Comparison of ENCODE assay signal across 17 cellular contexts in genomic region chr13:77985866-77986636, GRCh38.
A peak's percentile ranks its signal among the peaks of the same experiment; 100 is the strongest.
DNase-seq lines count a peak whose midpoint lies in the region; ATAC-seq, FAIRE-seq and TF ChIP-seq lines count a peak whose summit lies in the region.
"Had no signal": no experiment of that assay in that cellular context is flagged by ENCODE, and none has a peak within 500 bp of the region (broad histone marks: within the 10 kb centered on the region; RNA-seq: fewer than 3 reads in every experiment).

No MANE protein-coding gene starts in this region.

- no peak overlapping the region for H3K4me3 Mint-ChIP-seq in osteocyte (ENCODE audit: unreplicated experiment)
- H3K4me3 Mint-ChIP-seq: H9 had no signal

- H3F3A ChIP-seq in GM23248 (ENCODE audit: insufficient read depth), result no peaks in the 10 kb centered on the region

- H3K4me2 ChIP-seq in GM23248 (ENCODE audit: unreplicated experiment), result no peak overlapping the region
- H3K4me2 ChIP-seq: BLaER1 treated with 17β-estradiol and CSF1 and Interleukin-3, amounts not matched to agents 10 nM and 100 nM had no signal

- ATAC-seq in heart left ventricle (peak; percentile 59 to 85 (median 68)), sciatic nerve (peak; percentile 85)

- TF ChIP-seq POLR2A in heart left ventricle (IDR thresholded peaks at IDR 0.05), result no peak

- in situ Hi-C loops in GM23248 (cut with MboI), result no loop called here

- peak; percentile 6 for DNase-seq in GM23248
- peak; percentile 0 for DNase-seq in RCC 7860 (ENCODE audit: low spot score)
- DNase-seq in heart left ventricle, result peak in 2 of 5 donors; percentile 21 to 25
- no peak for DNase-seq in sciatic nerve (ENCODE audit: low spot score)
- DNase-seq in osteocyte (ENCODE audit: extremely low spot score, unreplicated experiment), result no peak
- DNase-seq in HK-2 (ENCODE audit: unreplicated experiment), result no peak
- DNase-seq in kidney, result no peak
- DNase-seq: H9, MM.1S, NCI-H1092, NCI-H1694, NCI-H774, OCI-M1, RPMI8226 had no signal

- no peak overlapping the region for H3K27ac Mint-ChIP-seq in osteocyte (ENCODE audit: unreplicated experiment)
- H3K27ac Mint-ChIP-seq: H9 had no signal

- no peaks in the 10 kb centered on the region for H3K79me2 ChIP-seq in GM23248 (ENCODE audit: insufficient read depth)

- 48 to 50% methylated on average over 3 of the region's 3 CpGs for WGBS in GM23248 (ENCODE audit: low coverage in 1 of 2, low lambda C conversion rate in 2 of 2, missing lambda C conversion rate in 2 of 2), 2 experiments
- 47 to 57% (median 51%) methylated on average over 3 of the region's 3 CpGs for WGBS in heart left ventricle, 4 donors

- TF ChIP-seq CTCF in heart left ventricle (IDR thresholded peaks at IDR 0.05) (no peak), osteocyte (IDR thresholded peaks at IDR 0.05) (no peak), kidney (IDR thresholded peaks at IDR 0.05; ENCODE audit: borderline replicate concordance, extremely low read depth, insufficient read depth) (no peak)

- H3K27me3 ChIP-seq in GM23248 (replicated peaks; ENCODE audit: insufficient read depth) (no peaks in the 10 kb centered on the region), heart left ventricle (no peaks in the 10 kb centered on the region)
- H3K27me3 ChIP-seq: BLaER1 treated with 17β-estradiol and CSF1 and Interleukin-3, amounts not matched to agents 10 nM and 100 nM; SJCRH30 had no signal

- H3K27me3 Mint-ChIP-seq in osteocyte (ENCODE audit: unreplicated experiment), result peaks cover 3% of the 10 kb centered on the region

- H3K4me1 ChIP-seq in GM23248 (ENCODE audit: insufficient read depth) (peaks cover 4% of the 10 kb centered on the region), heart left ventricle (peaks cover 0 to 28% (median 7%) of the 10 kb centered on the region in 12 donors), kidney (ENCODE audit: control insufficient read depth in 1 of 2, insufficient read depth in 1 of 2, low read depth in 1 of 2, low read length in 2 of 2) (no peaks in the 10 kb centered on the region)
- H3K4me1 ChIP-seq: BLaER1 treated with 17β-estradiol and CSF1 and Interleukin-3, amounts not matched to agents 10 nM and 100 nM; SJCRH30 had no signal

- H3K9ac ChIP-seq in GM23248 (no peak overlapping the region), kidney (ENCODE audit: low read length in 2 of 2) (no peak overlapping the region)
- H3K9ac ChIP-seq: BLaER1 treated with 17β-estradiol and CSF1 and Interleukin-3, amounts not matched to agents 10 nM and 100 nM had no signal

- no peaks in the 10 kb centered on the region for H3K9me2 ChIP-seq in GM23248 (ENCODE audit: insufficient read depth)

- no peaks in the 10 kb centered on the region for H3K9me3 Mint-ChIP-seq in osteocyte (ENCODE audit: unreplicated experiment)
- H3K9me3 Mint-ChIP-seq: H9 had no signal

- H3K36me3 ChIP-seq in GM23248 (ENCODE audit: low read depth) (no peaks in the 10 kb centered on the region), heart left ventricle (no peaks in the 10 kb centered on the region), kidney (ENCODE audit: control insufficient read depth in 1 of 2, insufficient read depth in 2 of 2, low read length in 2 of 2) (no peaks in the 10 kb centered on the region)
- H3K36me3 ChIP-seq: BLaER1 treated with 17β-estradiol and CSF1 and Interleukin-3, amounts not matched to agents 10 nM and 100 nM; SJCRH30 had no signal

- H3K36me3 Mint-ChIP-seq in osteocyte (ENCODE audit: unreplicated experiment), result no peaks in the 10 kb centered on the region

- H3K4me3 ChIP-seq in GM23248, result no peak overlapping the region
- no peak overlapping the region for H3K4me3 ChIP-seq in heart left ventricle
- H3K4me3 ChIP-seq in kidney (ENCODE audit: low read length in 2 of 2), result no peak overlapping the region
- H3K4me3 ChIP-seq: BLaER1 treated with 17β-estradiol and CSF1 and Interleukin-3, amounts not matched to agents 10 nM and 100 nM; SJCRH30 had no signal

- FAIRE-seq in RCC 7860 (lab: Jason Lieb, UNC) (no peak), kidney (lab: Jason Lieb, UNC) (no peak)
- FAIRE-seq: G401.6 had no signal

- no peaks in the 10 kb centered on the region for H4K20me1 ChIP-seq in GM23248 (ENCODE audit: insufficient read depth)
- H4K20me1 ChIP-seq: BLaER1 treated with 17β-estradiol and CSF1 and Interleukin-3, amounts not matched to agents 10 nM and 100 nM had no signal

- H2AFZ ChIP-seq in GM23248, result no peak overlapping the region

- H3K4me1 Mint-ChIP-seq in osteocyte (ENCODE audit: unreplicated experiment), result peaks cover 8% of the 10 kb centered on the region

- H3K27ac ChIP-seq in GM23248, result no peak overlapping the region
- H3K27ac ChIP-seq in heart left ventricle, result peak overlapping the region in 3 of 12 donors; percentile 3 to 23 (median 7)
- H3K27ac ChIP-seq in kidney (ENCODE audit: low read depth in 2 of 2, low read length in 2 of 2), result peak overlapping the region in 1 of 2 donors; percentile 14
- H3K27ac ChIP-seq: BLaER1 treated with 17β-estradiol and CSF1 and Interleukin-3, amounts not matched to agents 10 nM and 100 nM; SJCRH30 had no signal

- H3K9me3 ChIP-seq in GM23248 (ENCODE audit: low read depth) (no peaks in the 10 kb centered on the region), heart left ventricle (peaks cover 0 to 9% (median 0%) of the 10 kb centered on the region in 12 donors), kidney (ENCODE audit: control insufficient read depth in 1 of 2, low read length in 2 of 2) (no peaks in the 10 kb centered on the region)
- H3K9me3 ChIP-seq: BLaER1 treated with 17β-estradiol and CSF1 and Interleukin-3, amounts not matched to agents 10 nM and 100 nM; SJCRH30 had no signal

- intact Hi-C loops in heart left ventricle (cut with DNase I) (loop anchor here in 4 of 10 donors (5.0 to 10.0 kb wide), 4 partner anchors 61 to 91 kb away; partner anchors contain the start of gene EDNRB (in 1 of the 4)), sciatic nerve (cut with DNase I) (no loop called here), kidney (cut with DNase I) (no loop called here)

Comparison
In these comparisons a context has a peak if more than half of its experiments do, and no peak if none do; other contexts are left out.
1. DNase-seq: peak in GM23248 (single experiment) and RCC 7860 (single experiment); none in sciatic nerve (single experiment), osteocyte (single experiment), HK-2 (single experiment) and kidney (single experiment).